ENCODE assay signal across 8 cellular contexts in the genomic region with DNA sequence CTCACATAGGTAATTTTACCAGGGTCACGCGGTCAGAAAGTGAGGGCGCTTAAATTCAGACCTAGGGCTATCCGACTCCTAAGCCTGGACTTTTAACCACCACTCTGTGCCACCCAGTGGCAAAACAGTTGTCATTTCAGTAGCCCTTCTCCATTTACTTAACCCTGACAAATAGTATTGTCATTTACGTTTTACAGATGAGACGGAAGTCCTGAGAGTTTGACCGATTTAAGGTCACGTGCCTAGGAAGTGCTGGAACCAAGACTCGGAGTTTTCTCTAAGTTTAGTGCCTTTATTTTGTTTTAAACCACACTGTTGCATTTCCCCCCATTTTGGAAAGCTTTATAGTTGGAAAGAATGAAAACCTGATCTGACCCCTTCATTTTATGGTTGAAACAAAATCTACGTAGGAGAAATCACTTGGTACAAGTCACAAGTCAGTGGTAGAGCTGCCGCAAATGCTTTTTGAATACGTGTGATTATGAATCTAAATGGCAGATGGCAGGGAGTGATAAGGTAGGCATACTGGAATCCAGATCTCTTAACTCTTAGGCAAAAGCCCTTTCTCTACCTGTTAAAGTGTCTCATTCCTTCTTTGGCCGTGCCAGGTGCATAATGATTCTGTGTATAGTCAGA. TPM values are rescaled to one million over a fixed set of nuclear protein-coding genes. Genes with fewer than 3 reads are reported as not detected.
DNase-seq lines count a peak whose midpoint lies in the region; ATAC-seq, FAIRE-seq and TF ChIP-seq lines count a peak whose summit lies in the region.

No MANE protein-coding gene starts in this region.

- TF ChIP-seq EP300 in HepG2 (IDR thresholded peaks at IDR 0.05; ENCODE audit: low read depth in 2 of 2, low read length in 2 of 2) (no peak), HepG2 (CRISPR knock-in tag; IDR thresholded peaks at IDR 0.05; ENCODE audit: borderline replicate concordance) (no peak)

- no peak for TF ChIP-seq RAD21 in HepG2 (CRISPR knock-in tag; IDR thresholded peaks at IDR 0.05)

- peak overlapping the region; percentile 97 to 100 (median 100) for H3K27ac Mint-ChIP-seq in CD8-positive, alpha-beta memory T cell
- H3K27ac Mint-ChIP-seq in chondrocyte (ENCODE audit: unreplicated experiment) = peak overlapping the region; percentile 99

- CTCF ChIA-PET in CD8-positive, alpha-beta memory T cell (lab: Charles Lee) = interaction anchor here (1.0 to 2.0 kb wide), 3 partner anchors 10 to 166 kb away, joined by 3 to 5 read pairs (median 3); a partner anchor contains a TSS
- CTCF ChIA-PET in HepG2 (lab: Yijun Ruan, JAX; ENCODE audit: low intra/inter-chr PET ratio, low total read pairs) = interaction anchor here (1.8 kb wide), 1 partner anchor 140 kb away, joined by 7 read pairs; no protein-coding TSS in a partner anchor

- H2AFZ ChIP-seq in HepG2 (ENCODE audit: low read length) = peak overlapping the region; percentile 70

- DNase-seq in CD8-positive, alpha-beta memory T cell = peak in 3 of 5 donors; percentile 8 to 37 (median 34)
- DNase-seq in GM19239 (ENCODE audit: insufficient read length, low spot score) (peak; percentile 23), Peyer's patch (no peak), chondrocyte (ENCODE audit: low spot score) (no peak), HepG2 (ENCODE audit: low spot score) (peak; percentile 79), NCI-H1694 treated with DMSO at 0.1 percent for 48 hours (lab: John Stamatoyannopoulos, UW) (no peak)

- FAIRE-seq in GM19239 (lab: Jason Lieb, UNC) (peak; percentile 21), HepG2 (lab: Jason Lieb, UNC) (peak; percentile 60)

- TF ChIP-seq POLR2A in Peyer's patch (IDR thresholded peaks at IDR 0.05) (no peak), HepG2 (IDR thresholded peaks at IDR 0.05; ENCODE audit: insufficient read depth in 1 of 2, low read depth in 2 of 2, low read length in 2 of 2) (no peak; a peak in 1 of 4 replicates)

- peak overlapping the region; percentile 78 for H3K4me3 ChIP-seq in CD8-positive, alpha-beta memory T cell (ENCODE audit: low read length)
- H3K4me3 ChIP-seq in Peyer's patch = peak overlapping the region; percentile 62 to 87 (median 80)
- peak overlapping the region; percentile 69 to 83 (median 75) for H3K4me3 ChIP-seq in HepG2 (replicated peaks in 1 of 3; ENCODE audit: insufficient read depth in 1 of 3, low read depth in 2 of 3, low read length in 3 of 3)

- peaks cover 10% of the 10 kb centered on the region for H3K36me3 ChIP-seq in CD8-positive, alpha-beta memory T cell (ENCODE audit: insufficient read depth, low read length)
- H3K36me3 ChIP-seq in Peyer's patch (peaks cover 0 to 12% (median 0%) of the 10 kb centered on the region in 3 donors), HepG2 (replicated peaks in 1 of 2; ENCODE audit: control insufficient read depth in 1 of 2, insufficient read depth in 2 of 2, low read length in 2 of 2) (0 out of 5 replicates have a peak, but pooled peaks cover 0 to under 1% of the 10 kb centered on the region in 2 experiments)

- in situ Hi-C loops in HepG2 (cut with HindIII; ENCODE audit: extremely low pct_ligation_motif_present, low pct_unique_long_range_greater_than_20kb) = no loop called here

- peak overlapping the region; percentile 83 for H3K9ac ChIP-seq in HepG2 (ENCODE audit: insufficient read depth, low read depth, low read length)

- no peaks in the 10 kb centered on the region for H4K20me1 ChIP-seq in HepG2 (ENCODE audit: insufficient read depth, low read length)

- no peak for TF ChIP-seq CTCF in Peyer's patch (IDR thresholded peaks at IDR 0.05)
- TF ChIP-seq CTCF in chondrocyte (IDR thresholded peaks at IDR 0.05) = peak; percentile 61
- no peak for TF ChIP-seq CTCF in HepG2 (CRISPR knock-in tag; IDR thresholded peaks at IDR 0.05)

- WGBS in HepG2 (ENCODE audit: low lambda C conversion rate) = 7% methylated on average over 12 of the region's 13 CpGs

- peak overlapping the region; percentile 92 to 99 (median 98) for H3K4me3 Mint-ChIP-seq in CD8-positive, alpha-beta memory T cell
- H3K4me3 Mint-ChIP-seq in chondrocyte (ENCODE audit: unreplicated experiment) = peak overlapping the region; percentile 95

- peak overlapping the region; percentile 91 for H3K4me2 ChIP-seq in HepG2 (ENCODE audit: low read depth, low read length)

- peaks cover 38% of the 10 kb centered on the region for H3K4me1 ChIP-seq in CD8-positive, alpha-beta memory T cell (ENCODE audit: insufficient read depth, low read length)
- peaks cover 0 to 31% (median 6%) of the 10 kb centered on the region in 4 donors for H3K4me1 ChIP-seq in Peyer's patch
- peaks cover 44% of the 10 kb centered on the region for H3K4me1 ChIP-seq in HepG2 (ENCODE audit: insufficient read depth, low read length)

- no peaks in the 10 kb centered on the region for H3K9me3 Mint-ChIP-seq in CD8-positive, alpha-beta memory T cell
- H3K9me3 Mint-ChIP-seq in chondrocyte (ENCODE audit: low read depth) = no peaks in the 10 kb centered on the region

- BruUV-seq in HepG2 (replicated peaks; lab: Mats Ljungman, UMichigan) = TSS peak; percentile 77

- no peaks in the 10 kb centered on the region for H3K9me3 ChIP-seq in CD8-positive, alpha-beta memory T cell (ENCODE audit: low read length)
- no peaks in the 10 kb centered on the region for H3K9me3 ChIP-seq in Peyer's patch
- no peaks in the 10 kb centered on the region for H3K9me3 ChIP-seq in HepG2 (ENCODE audit: low read length)

- H3K27me3 Mint-ChIP-seq in CD8-positive, alpha-beta memory T cell = no peaks in the 10 kb centered on the region
- H3K27me3 Mint-ChIP-seq in chondrocyte (ENCODE audit: low read depth) = no peaks in the 10 kb centered on the region

- intact Hi-C loops in HepG2 (cut with micrococcal nuclease; ENCODE audit: unreplicated experiment) = loop anchor here (5.0 kb wide), 1 partner anchor 82 kb away; no protein-coding TSS in a partner anchor

- peak overlapping the region; percentile 98 for H3K27ac ChIP-seq in CD8-positive, alpha-beta memory T cell (ENCODE audit: low read depth, low read length)
- H3K27ac ChIP-seq in Peyer's patch (peak overlapping the region; percentile 89 to 95 (median 92)), HepG2 (ENCODE audit: extremely low read length, insufficient read depth, low read length) (peak overlapping the region; percentile 84), temporal lobe (ENCODE audit: low read depth, low read length) (peak overlapping the region; percentile 64)

- no peaks in the 10 kb centered on the region for H3K27me3 ChIP-seq in CD8-positive, alpha-beta memory T cell (ENCODE audit: insufficient read depth, low read length, poor library complexity, severe bottlenecking)
- H3K27me3 ChIP-seq in Peyer's patch = no peaks in the 10 kb centered on the region
- H3K27me3 ChIP-seq in HepG2 (ENCODE audit: control insufficient read depth in 1 of 2, insufficient read depth in 2 of 2, low read length in 2 of 2) = no peaks in the 10 kb centered on the region; a peak in 1 of 5 replicates

- ATAC-seq in HG03159 (IDR thresholded peaks at IDR 0.05; ENCODE audit: unreplicated experiment) = peak; percentile 38
- peak; percentile 77 for ATAC-seq in HepG2

- peaks cover 0 to 37% (median 11%) of the 10 kb centered on the region in 3 donors for H3K36me3 Mint-ChIP-seq in CD8-positive, alpha-beta memory T cell
- H3K36me3 Mint-ChIP-seq in chondrocyte (ENCODE audit: low read depth) = peaks cover 4% of the 10 kb centered on the region

- POLR2A ChIA-PET in CD8-positive, alpha-beta memory T cell (lab: Charles Lee) = interaction anchor here (0.6 to 2.0 kb wide), 6 partner anchors 106 to 1686 kb away, joined by 3 to 6 read pairs (median 4); a partner anchor contains a TSS
- POLR2A ChIA-PET in HepG2 (lab: Yijun Ruan, JAX) = interaction anchor here (1.0 to 2.1 kb wide), 14 partner anchors 11 to 675 kb away, joined by 3 to 16 read pairs (median 4); a partner anchor contains a TSS

- peaks cover 51 to 75% (median 71%) of the 10 kb centered on the region in 3 donors for H3K4me1 Mint-ChIP-seq in CD8-positive, alpha-beta memory T cell
- H3K4me1 Mint-ChIP-seq in chondrocyte (ENCODE audit: low read depth) = peaks cover 42% of the 10 kb centered on the region

- H3K79me2 ChIP-seq in HepG2 (ENCODE audit: insufficient read depth, low read length) = peaks cover 46% of the 10 kb centered on the region

RNA-seq across cellular contexts. Expression of a gene that starts 0.7 kb away (rescaled TPM):
- total RNA-seq in CD8-positive, alpha-beta memory T cell = 10 to 100 TPM; 74.6 to 75.9 TPM
- polyA plus RNA-seq in CD8-positive, alpha-beta memory T cell = 18.9 TPM
- total RNA-seq in Peyer's patch = 10 to 100 TPM; 54.8 to 69.6 (median 67.8) TPM
- total RNA-seq in chondrocyte = 18.3 to 25.4 TPM (median 21.7 TPM) in 3 replicates
- total RNA-seq in HepG2 (2016; rRNA removed; fragmentation: Illumina TruSeq; extraction: Trizol) = 37.3 and 47.2 TPM in 2 replicates
- total RNA-seq in HepG2 (2016; cell fraction: cytosol; rRNA removed; fragmentation: Illumina TruSeq; extraction: Trizol; ENCODE audit: low read depth) = 25.8 and 26.7 TPM in 2 replicates
- total RNA-seq in HepG2 (2016; cell fraction: insoluble cytoplasmic fraction; rRNA removed; fragmentation: Illumina TruSeq; extraction: Trizol) = 33.6 and 46.2 TPM in 2 replicates
- total RNA-seq in HepG2 (2016; cell fraction: membrane; rRNA removed; fragmentation: Illumina TruSeq; extraction: Trizol) = 36.7 and 37.4 TPM in 2 replicates
- 28.1 and 30.3 TPM in 2 replicates for total RNA-seq in HepG2 (2016; cell fraction: nucleus; rRNA removed; fragmentation: Illumina TruSeq; extraction: Trizol)
- 37.6 and 44.3 TPM in 2 replicates for polyA plus RNA-seq in HepG2 (2011; rRNA removed)
- polyA plus RNA-seq in HepG2 (2011; cell fraction: cytosol; rRNA removed) = 17.7 and 22.3 TPM in 2 replicates
- 60.6 and 64.1 TPM in 2 replicates for polyA plus RNA-seq in HepG2 (2011; cell fraction: nucleus; rRNA removed)
- 26.9 and 27.3 TPM in 2 replicates for polyA plus RNA-seq in HepG2 (2012)
- polyA plus RNA-seq in HepG2 (2016; cell fraction: cytosol; fragmentation: Illumina TruSeq; extraction: Trizol; ENCODE audit: low read depth) = 19.2 and 20.6 TPM in 2 replicates
- 53.7 and 54.2 TPM in 2 replicates for polyA plus RNA-seq in HepG2 (2016; cell fraction: insoluble cytoplasmic fraction; fragmentation: Illumina TruSeq; extraction: Trizol; ENCODE audit: low read depth)
- 36.1 and 38.2 TPM in 2 replicates for polyA plus RNA-seq in HepG2 (2016; cell fraction: membrane; fragmentation: Illumina TruSeq; extraction: Trizol; ENCODE audit: low read depth)
- polyA plus RNA-seq in HepG2 (2016; cell fraction: nucleus; fragmentation: Illumina TruSeq; extraction: Trizol; ENCODE audit: insufficient read depth, low read depth) = 57.9 and 61.6 TPM in 2 replicates
- 30.5 and 135 TPM in 2 replicates for polyA minus RNA-seq in HepG2 (2011; rRNA and poly(A)+ RNA removed; ENCODE audit: low replicate concordance)
- polyA minus RNA-seq in HepG2 (2011; cell fraction: cytosol; rRNA and poly(A)+ RNA removed) = 12.8 and 14.6 TPM in 2 replicates
- 47.4 and 62.7 TPM in 2 replicates for polyA minus RNA-seq in HepG2 (2011; cell fraction: nucleus; rRNA and poly(A)+ RNA removed)
- total RNA-seq in temporal lobe = 15.0 TPM

RNA-seq across cellular contexts. Expression of a gene that starts 0.7 kb away (rescaled TPM):
- 10 to 100 TPM; 36.6 to 37.4 TPM for total RNA-seq in CD8-positive, alpha-beta memory T cell
- polyA plus RNA-seq in CD8-positive, alpha-beta memory T cell = 26.2 TPM
- 10 to 100 TPM in 1 of 4 donors, 1 to 10 TPM in 3; 4.5 to 37.1 (median 7.5) TPM for total RNA-seq in Peyer's patch
- total RNA-seq in chondrocyte = 18.7 to 20.2 TPM (median 18.8 TPM) in 3 replicates
- total RNA-seq in HepG2 (2016; rRNA removed; fragmentation: Illumina TruSeq; extraction: Trizol) = 16.6 and 29.5 TPM in 2 replicates
- 3.8 and 5.2 TPM in 2 replicates for total RNA-seq in HepG2 (2016; cell fraction: cytosol; rRNA removed; fragmentation: Illumina TruSeq; extraction: Trizol; ENCODE audit: low read depth)
- 18.9 and 29.3 TPM in 2 replicates for total RNA-seq in HepG2 (2016; cell fraction: insoluble cytoplasmic fraction; rRNA removed; fragmentation: Illumina TruSeq; extraction: Trizol)
- 16.2 and 16.3 TPM in 2 replicates for total RNA-seq in HepG2 (2016; cell fraction: membrane; rRNA removed; fragmentation: Illumina TruSeq; extraction: Trizol)
- 9.0 and 10.2 TPM in 2 replicates for total RNA-seq in HepG2 (2016; cell fraction: nucleus; rRNA removed; fragmentation: Illumina TruSeq; extraction: Trizol)
- polyA plus RNA-seq in HepG2 (2011; rRNA removed) = 11.2 and 12.6 TPM in 2 replicates
- 5.3 and 8.7 TPM in 2 replicates for polyA plus RNA-seq in HepG2 (2011; cell fraction: cytosol; rRNA removed)
- 3.8 and 3.9 TPM in 2 replicates for polyA plus RNA-seq in HepG2 (2011; cell fraction: nucleus; rRNA removed)
- 7.5 and 10.2 TPM in 2 replicates for polyA plus RNA-seq in HepG2 (2012)
- polyA plus RNA-seq in HepG2 (2016; cell fraction: cytosol; fragmentation: Illumina TruSeq; extraction: Trizol; ENCODE audit: low read depth) = 12.0 and 13.9 TPM in 2 replicates
- polyA plus RNA-seq in HepG2 (2016; cell fraction: insoluble cytoplasmic fraction; fragmentation: Illumina TruSeq; extraction: Trizol; ENCODE audit: low read depth) = 30.2 and 33.4 TPM in 2 replicates
- 15.3 and 17.2 TPM in 2 replicates for polyA plus RNA-seq in HepG2 (2016; cell fraction: membrane; fragmentation: Illumina TruSeq; extraction: Trizol; ENCODE audit: low read depth)
- polyA plus RNA-seq in HepG2 (2016; cell fraction: nucleus; fragmentation: Illumina TruSeq; extraction: Trizol; ENCODE audit: insufficient read depth, low read depth) = 13.6 and 14.4 TPM in 2 replicates
- polyA minus RNA-seq in HepG2 (2011; rRNA and poly(A)+ RNA removed; ENCODE audit: low replicate concordance) = 3.5 and 17.4 TPM in 2 replicates
- polyA minus RNA-seq in HepG2 (2011; cell fraction: cytosol; rRNA and poly(A)+ RNA removed) = 8.4 and 10.2 TPM in 2 replicates
- polyA minus RNA-seq in HepG2 (2011; cell fraction: nucleus; rRNA and poly(A)+ RNA removed) = 6.8 and 9.6 TPM in 2 replicates
- 15.5 TPM for total RNA-seq in temporal lobe

RNA-seq across cellular contexts. Expression of a gene that starts 36.6 kb away (rescaled TPM):
- not detected for total RNA-seq in CD8-positive, alpha-beta memory T cell
- polyA plus RNA-seq in CD8-positive, alpha-beta memory T cell = not detected
- total RNA-seq in Peyer's patch = 10 to 100 TPM in 1 of 4 donors, 1 to 10 TPM in 2, under 1 TPM in 1; 0.53 to 12.4 (median 3.1) TPM
- total RNA-seq in chondrocyte = not detected in 3 replicates
- 0.70 and 1.3 TPM in 2 replicates for total RNA-seq in HepG2 (2016; rRNA removed; fragmentation: Illumina TruSeq; extraction: Trizol)
- 0.18 and 0.20 TPM in 2 replicates for total RNA-seq in HepG2 (2016; cell fraction: cytosol; rRNA removed; fragmentation: Illumina TruSeq; extraction: Trizol; ENCODE audit: low read depth)
- 0.58 and 0.89 TPM in 2 replicates for total RNA-seq in HepG2 (2016; cell fraction: insoluble cytoplasmic fraction; rRNA removed; fragmentation: Illumina TruSeq; extraction: Trizol)
- total RNA-seq in HepG2 (2016; cell fraction: membrane; rRNA removed; fragmentation: Illumina TruSeq; extraction: Trizol) = 0.69 and 0.80 TPM in 2 replicates
- 0.38 and 1.1 TPM in 2 replicates for total RNA-seq in HepG2 (2016; cell fraction: nucleus; rRNA removed; fragmentation: Illumina TruSeq; extraction: Trizol)
- 1.1 and 1.2 TPM in 2 replicates for polyA plus RNA-seq in HepG2 (2011; rRNA removed)
- 0.94 and 1.1 TPM in 2 replicates for polyA plus RNA-seq in HepG2 (2011; cell fraction: cytosol; rRNA removed)
- 1.7 TPM in 2 replicates for polyA plus RNA-seq in HepG2 (2011; cell fraction: nucleus; rRNA removed)
- polyA plus RNA-seq in HepG2 (2012) = 1.0 and 1.2 TPM in 2 replicates
- polyA plus RNA-seq in HepG2 (2016; cell fraction: cytosol; fragmentation: Illumina TruSeq; extraction: Trizol; ENCODE audit: low read depth) = 0.11 and 0.24 TPM in 2 replicates
- 1.2 and 1.3 TPM in 2 replicates for polyA plus RNA-seq in HepG2 (2016; cell fraction: insoluble cytoplasmic fraction; fragmentation: Illumina TruSeq; extraction: Trizol; ENCODE audit: low read depth)
- 0.37 and 0.55 TPM in 2 replicates for polyA plus RNA-seq in HepG2 (2016; cell fraction: membrane; fragmentation: Illumina TruSeq; extraction: Trizol; ENCODE audit: low read depth)
- polyA plus RNA-seq in HepG2 (2016; cell fraction: nucleus; fragmentation: Illumina TruSeq; extraction: Trizol; ENCODE audit: insufficient read depth, low read depth) = 0.93 and 1.9 TPM in 2 replicates
- 0.37 and 2.3 TPM in 2 replicates for polyA minus RNA-seq in HepG2 (2011; rRNA and poly(A)+ RNA removed; ENCODE audit: low replicate concordance)
- polyA minus RNA-seq in HepG2 (2011; cell fraction: cytosol; rRNA and poly(A)+ RNA removed) = 0.44 and 0.79 TPM in 2 replicates
- 0.90 and 1.9 TPM in 2 replicates for polyA minus RNA-seq in HepG2 (2011; cell fraction: nucleus; rRNA and poly(A)+ RNA removed)
- 20.4 TPM for total RNA-seq in temporal lobe

Comparison
In these comparisons a context has a peak if more than half of its experiments do, and no peak if none do; other contexts are left out.
1. DNase-seq: peak in CD8-positive, alpha-beta memory T cell (3 of 5), GM19239 (single experiment) and HepG2 (single experiment); none in Peyer's patch (0 of 3), chondrocyte (single experiment) and NCI-H1694 treated with DMSO at 0.1 percent for 48 hours (single experiment).
2. Peak in every context shown above with its lines, with median percentiles within 50 percentile points of each other: H3K27ac ChIP-seq and H3K4me3 ChIP-seq.